In genomic region chr5:7423231-7423630, GRCh38 we compare ENCODE assay signal across 7 cellular contexts. TPM values are rescaled to one million over a fixed set of nuclear protein-coding genes. Genes with fewer than 3 reads are reported as not detected.
"Had no signal": no experiment of that assay in that cellular context is flagged by ENCODE, and none has a peak within 500 bp of the region (broad histone marks: within the 10 kb centered on the region; RNA-seq: fewer than 3 reads in every experiment).

No MANE protein-coding gene starts in this region.

RNA-seq across cellular contexts. Expression of gene ADCY2, which starts 27.3 kb away (rescaled TPM):
- total RNA-seq: activated CD4-positive, alpha-beta memory T cell treated with anti-CD3 and anti-CD28 coated beads, Interleukin-2, amount 10 ng/mL, durations not matched to agents 7 days and 5 days; activated CD4-positive, alpha-beta T cell treated with anti-CD3 and anti-CD28 coated beads, Interleukin-2, amount 10 ng/mL, durations not matched to agents 7 days and 5 days; activated naive CD4-positive, alpha-beta T cell treated with anti-CD3 and anti-CD28 coated beads, Interleukin-2, amount 50 U/mL, for 72 hours; activated naive CD8-positive, alpha-beta T cell treated with anti-CD3 and anti-CD28 coated beads, Interleukin-2, amount 10 ng/mL, durations not matched to agents 7 days and 5 days; activated T-cell treated with anti-CD3 and anti-CD28 coated beads, Interleukin-2, amount 50 U/mL, for 72 hours; dermis blood vessel endothelial cell; T-helper 1 cell treated with Interleukin-12 subunit alpha and Interleukin-12 subunit beta and Interleukin-4 antibody, amounts not matched to agents 30 ng/mL and 1 ng/mL, for 36 hours had no signal
